Comparison of ENCODE assay signal across 8 cellular contexts in genomic region chr11:67056640-67057409, GRCh38. TPM values are rescaled to one million over a fixed set of nuclear protein-coding genes. Genes with fewer than 3 reads are reported as not detected.
DNase-seq lines count a peak whose midpoint lies in the region; ATAC-seq and TF ChIP-seq lines count a peak whose summit lies in the region.

Gene RHOD, plus strand, starts transcription at chr11:67056847. Its CDS starts 56 bp downstream, at chr11:67056903.

- H3K27ac ChIP-seq in endodermal cell (ENCODE audit: low read depth, low read length) (no peak within 1 kb of the TSS), mucosa of rectum (ENCODE audit: low read depth in 2 of 2, low read length in 2 of 2) (peak within 1 kb of the TSS in 1 of 2 donors; percentile 63), vagina (peak within 1 kb of the TSS; percentile 85)

- no peaks in the 10 kb centered on the region for H3K9me3 Mint-ChIP-seq in endodermal cell

- H3K36me3 ChIP-seq in endodermal cell (ENCODE audit: control insufficient read depth, insufficient read depth, low read length) (no peaks in the 10 kb centered on the region), mucosa of rectum (ENCODE audit: control insufficient read depth in 2 of 2, insufficient read depth in 2 of 2, low read length in 2 of 2) (no peaks in the 10 kb centered on the region), vagina (no peaks in the 10 kb centered on the region)

- H3K4me1 Mint-ChIP-seq in endodermal cell, result peaks cover 15% of the 10 kb centered on the region

- intact Hi-C loops in vagina (cut with DNase I), result no loop called here

- no peak for TF ChIP-seq POLR2A in vagina (IDR thresholded peaks at IDR 0.05)

- WGBS in endodermal cell (ENCODE audit: insufficient coverage in 1 of 2, insufficient read length in 1 of 2), 2 experiments, result 12 to 20% methylated on average over 18 to 69 of the region's 69 CpGs

- H3K4me1 ChIP-seq in endodermal cell (ENCODE audit: control insufficient read depth, insufficient read depth, low read length) (peaks cover 19% of the 10 kb centered on the region), mucosa of rectum (ENCODE audit: control insufficient read depth in 2 of 2, insufficient read depth in 2 of 2, low read length in 2 of 2) (peaks cover 24 to 28% of the 10 kb centered on the region in 2 donors), vagina (peaks cover 14% of the 10 kb centered on the region)

- H3K4me3 ChIP-seq in endodermal cell (ENCODE audit: low read length) (peak within 1 kb of the TSS; percentile 83), mucosa of rectum (ENCODE audit: low read length in 2 of 2) (peak within 1 kb of the TSS; percentile 58 to 67), vagina (peak within 1 kb of the TSS; percentile 58 to 59)

- no peaks in the 10 kb centered on the region for H3K27me3 ChIP-seq in endodermal cell (ENCODE audit: control insufficient read depth, insufficient read depth, low read length, poor library complexity, severe bottlenecking)
- peaks cover 4% of the 10 kb centered on the region in 2 donors for H3K27me3 ChIP-seq in mucosa of rectum (ENCODE audit: control insufficient read depth in 2 of 2, insufficient read depth in 2 of 2, low read length in 2 of 2)
- H3K27me3 ChIP-seq in vagina, result no peaks in the 10 kb centered on the region

- H3K27me3 Mint-ChIP-seq in endodermal cell (ENCODE audit: insufficient read depth), result no peaks in the 10 kb centered on the region

- H3K4me3 Mint-ChIP-seq in endodermal cell, result peak within 1 kb of the TSS; percentile 64

- no peaks in the 10 kb centered on the region for H3K9me3 ChIP-seq in endodermal cell (ENCODE audit: control insufficient read depth, low read length)
- H3K9me3 ChIP-seq in mucosa of rectum (ENCODE audit: control insufficient read depth in 2 of 2, low read length in 2 of 2), result no peaks in the 10 kb centered on the region
- H3K9me3 ChIP-seq in vagina, result no peaks in the 10 kb centered on the region

- no peak for ATAC-seq in HG02885 (IDR thresholded peaks at IDR 0.05; ENCODE audit: poor library complexity, unreplicated experiment)
- ATAC-seq in HG03469 (IDR thresholded peaks at IDR 0.05; ENCODE audit: unreplicated experiment), result no peak

- peaks cover 3% of the 10 kb centered on the region for H3K36me3 Mint-ChIP-seq in endodermal cell (ENCODE audit: low read depth)

- no peak for TF ChIP-seq CTCF in GM10266 (IDR thresholded peaks at IDR 0.05; ENCODE audit: control insufficient read depth, insufficient read depth, low read depth, missing control alignments)
- TF ChIP-seq CTCF in endodermal cell (conservative IDR thresholded peaks at IDR 0.05), result no peak
- no peak for TF ChIP-seq CTCF in vagina (IDR thresholded peaks at IDR 0.05)

- H3K9ac ChIP-seq in endodermal cell (ENCODE audit: extremely low read depth, low read length, poor library complexity, severe bottlenecking) (peak within 1 kb of the TSS; percentile 51), mucosa of rectum (ENCODE audit: low read depth in 1 of 2, low read length in 2 of 2) (peak within 1 kb of the TSS in 1 of 2 donors; percentile 47)

- H3K27ac Mint-ChIP-seq in endodermal cell, result peak within 1 kb of the TSS; percentile 89

- DNase-seq in GM10266 (ENCODE audit: extremely low spot score) (peak; percentile 67), endodermal cell (peak; percentile 90), vagina (ENCODE audit: extremely low spot score in 2 of 2) (no peak), cortex of kidney (lab: John Stamatoyannopoulos, UW) (no peak)
- peak; percentile 56 for DNase-seq in activated CD4-positive, CD25-positive, alpha-beta regulatory T cell treated with anti-CD3 and anti-CD28 coated beads, Interleukin-2, amount 50 U/mL, for 72 hours

RNA-seq across cellular contexts. Expression of gene RHOD, which starts in this region (rescaled TPM):
- total RNA-seq in endodermal cell, result 10 to 100 TPM; 17.1 to 18.1 TPM
- 7.7 TPM for polyA plus RNA-seq in endodermal cell (2013, experiment 1 of 2)
- 7.7 TPM for polyA plus RNA-seq in endodermal cell (2013, experiment 2 of 2)
- total RNA-seq in vagina, result 26.5 TPM

Comparison
In these comparisons a context has a peak if more than half of its experiments do, and no peak if none do; other contexts are left out.
1. DNase-seq: peak in GM10266 (single experiment), activated CD4-positive, CD25-positive, alpha-beta regulatory T cell treated with anti-CD3 and anti-CD28 coated beads, Interleukin-2, amount 50 U/mL, for 72 hours (single experiment) and endodermal cell (single experiment); none in vagina (0 of 2) and cortex of kidney (single experiment).
2. Peak in every context shown above with its lines, with median percentiles within 50 percentile points of each other: H3K4me3 ChIP-seq.